ENCODE assay signal across 8 cellular contexts in genomic region chr4:129082302-129082701, GRCh38.
"Had no signal": no experiment of that assay in that cellular context is flagged by ENCODE, and none has a peak within 500 bp of the region (broad histone marks: within the 10 kb centered on the region; RNA-seq: fewer than 3 reads in every experiment).

No MANE protein-coding gene starts in this region.

- H3K4me2 ChIP-seq: KMS-11 had no signal

- H3K27ac ChIP-seq: GM23248, KMS-11 had no signal

- FAIRE-seq: H54, HTR-8/SVneo had no signal

- H3K4me3 ChIP-seq: GM23248 had no signal

- DNase-seq: GM23248, GOT3, H9, HCEC 1CT, KBM-7 had no signal

- H2AFZ ChIP-seq: GM23248 had no signal

- H3K9ac ChIP-seq: GM23248, KMS-11 had no signal
